10 cellular contexts compared by ENCODE assay signal in the genomic region with DNA sequence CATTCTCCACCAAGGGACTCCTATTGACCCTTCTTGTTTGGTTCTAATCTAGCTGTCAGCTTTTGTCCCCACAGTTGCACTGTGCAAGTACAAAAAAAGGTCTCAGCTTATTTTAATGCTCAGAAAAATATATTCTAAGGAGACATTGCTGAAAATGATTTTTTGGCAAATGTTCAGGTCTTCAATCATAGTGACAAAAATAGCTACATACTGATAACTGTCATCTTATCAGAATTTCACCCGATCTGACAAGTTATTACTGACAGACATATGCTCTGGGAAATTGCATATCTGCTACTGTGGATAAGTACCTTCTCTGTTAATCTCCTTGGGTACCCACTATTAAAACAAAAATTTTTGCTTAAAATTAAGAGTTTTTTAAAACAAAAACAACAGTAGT.
"Had no signal": no experiment of that assay in that cellular context is flagged by ENCODE, and none has a peak within 500 bp of the region (broad histone marks: within the 10 kb centered on the region; RNA-seq: fewer than 3 reads in every experiment).

No MANE protein-coding gene starts in this region.

- H3K36me3 ChIP-seq: HAP-1 had no signal

- DNase-seq: GM23248, GOT3, H7, H9, HCEC 1CT, HFFc6 had no signal

- H3K27ac ChIP-seq: GM23248 had no signal

- H3K9me3 ChIP-seq: HAP-1 had no signal

- H3K4me2 ChIP-seq: GM23338 had no signal

- H2AFZ ChIP-seq: GM23248, GM23338 had no signal

- H3K4me3 ChIP-seq: GM23248, GM23338, HAP-1 had no signal

- H3K9ac ChIP-seq: GM23248 had no signal

- FAIRE-seq: H1, H54 had no signal
